Comparison of ENCODE assay signal across 1 cellular context in genomic region chr17:77300016-77300686, GRCh38.
TF ChIP-seq lines count a peak whose summit lies in the region.

No MANE protein-coding gene starts in this region.

TF ChIP-seq in HepG2, 621 proteins besides CTCF, POLR2A, EP300 and RAD21 (continued from another document and continues in another):
- TF ChIP-seq FOXP1 (IDR thresholded peaks at IDR 0.05) (no peak), FOXP1 (CRISPR knock-in tag; IDR thresholded peaks at IDR 0.05) (peak; percentile 75; the same call in 1 of the 2 replicates), FOXP4 (CRISPR knock-in tag; IDR thresholded peaks at IDR 0.05) (peak; percentile 86), KMT2A (CRISPR knock-in tag; IDR thresholded peaks at IDR 0.05) (peak; percentile 63; the same call in 1 of the 2 replicates), ZSCAN30 (CRISPR knock-in tag; IDR thresholded peaks at IDR 0.05) (no peak), ZNF766 (CRISPR knock-in tag; IDR thresholded peaks at IDR 0.05; ENCODE audit: borderline replicate concordance) (no peak), ZNF761 (CRISPR knock-in tag; conservative IDR thresholded peaks at IDR 0.05) (no peak), SIN3A (IDR thresholded peaks at IDR 0.05; ENCODE audit: borderline replicate concordance, low read depth, low read length) (no peak), ZFP37 (CRISPR knock-in tag; IDR thresholded peaks at IDR 0.05; ENCODE audit: borderline replicate concordance) (no peak), NFIB (CRISPR knock-in tag; IDR thresholded peaks at IDR 0.05; ENCODE audit: borderline replicate concordance) (no peak), ZNF383 (CRISPR knock-in tag; IDR thresholded peaks at IDR 0.05; ENCODE audit: borderline replicate concordance) (no peak), E2F2 (CRISPR knock-in tag; IDR thresholded peaks at IDR 0.05; ENCODE audit: borderline replicate concordance) (no peak), SAP130 (CRISPR knock-in tag; IDR thresholded peaks at IDR 0.05; ENCODE audit: low read depth) (no peak; the same call in none of the 2 replicates), ARHGAP35 (CRISPR knock-in tag; IDR thresholded peaks at IDR 0.05; ENCODE audit: borderline replicate concordance) (peak; percentile 15; the same call in 1 of the 2 replicates), CC2D1A (CRISPR knock-in tag; IDR thresholded peaks at IDR 0.05) (no peak), SETDB1 (CRISPR knock-in tag; IDR thresholded peaks at IDR 0.05; ENCODE audit: borderline replicate concordance) (no peak), RXRA (CRISPR knock-in tag; IDR thresholded peaks at IDR 0.05) (peak; percentile 86; the same call in 1 of the 2 replicates), EED (CRISPR knock-in tag; IDR thresholded peaks at IDR 0.05) (no peak), RBFOX2 (IDR thresholded peaks at IDR 0.05; ENCODE audit: low read depth, low read length) (no peak), TEAD3 (CRISPR knock-in tag; optimal IDR thresholded peaks at IDR 0.05; ENCODE audit: borderline replicate concordance) (peak; percentile 51), THAP11 (CRISPR knock-in tag; IDR thresholded peaks at IDR 0.05) (0 out of 2 replicates have a peak, but pooled peaks have one; percentile 27), ETV5 (CRISPR knock-in tag; IDR thresholded peaks at IDR 0.05; ENCODE audit: borderline replicate concordance) (peak; percentile 76), ZNF557 (CRISPR knock-in tag; IDR thresholded peaks at IDR 0.05) (no peak), PAXIP1 (CRISPR knock-in tag; conservative IDR thresholded peaks at IDR 0.05) (peak; percentile 81), ZNF704 (CRISPR knock-in tag; IDR thresholded peaks at IDR 0.05; ENCODE audit: borderline replicate concordance) (no peak), AHDC1 (CRISPR knock-in tag; IDR thresholded peaks at IDR 0.05; ENCODE audit: borderline replicate concordance) (no peak), MYPOP (CRISPR knock-in tag; IDR thresholded peaks at IDR 0.05) (0 out of 2 replicates have a peak, but pooled peaks have one; percentile 32), ZNF432 (CRISPR knock-in tag; IDR thresholded peaks at IDR 0.05; ENCODE audit: borderline replicate concordance) (no peak), JARID2 (CRISPR knock-in tag; IDR thresholded peaks at IDR 0.05; ENCODE audit: insufficient replicate concordance) (no peak), KLF16 (CRISPR knock-in tag; IDR thresholded peaks at IDR 0.05) (no peak), ZNF737 (CRISPR knock-in tag; IDR thresholded peaks at IDR 0.05; ENCODE audit: borderline replicate concordance) (no peak), ZNF546 (CRISPR knock-in tag; conservative IDR thresholded peaks at IDR 0.05) (no peak), EEA1 (CRISPR knock-in tag; IDR thresholded peaks at IDR 0.05; ENCODE audit: borderline replicate concordance) (no peak), ZBTB20 (CRISPR knock-in tag; IDR thresholded peaks at IDR 0.05; ENCODE audit: borderline replicate concordance, low read depth) (no peak), ZFX (CRISPR knock-in tag; IDR thresholded peaks at IDR 0.05; ENCODE audit: low read depth) (peak; percentile 40), DNMT1 (CRISPR knock-in tag; IDR thresholded peaks at IDR 0.05) (no peak), CHD4 (IDR thresholded peaks at IDR 0.05; ENCODE audit: borderline replicate concordance, low read length) (no peak), MTA3 (CRISPR knock-in tag; IDR thresholded peaks at IDR 0.05) (no peak), SIX1 (CRISPR knock-in tag; IDR thresholded peaks at IDR 0.05; ENCODE audit: borderline replicate concordance) (no peak), ZKSCAN1 (IDR thresholded peaks at IDR 0.05; ENCODE audit: low read length) (no peak), ZNF430 (CRISPR knock-in tag; IDR thresholded peaks at IDR 0.05) (no peak), ZNF841 (CRISPR knock-in tag; IDR thresholded peaks at IDR 0.05; ENCODE audit: borderline replicate concordance) (no peak), TBX3 (IDR thresholded peaks at IDR 0.05; ENCODE audit: borderline replicate concordance) (no peak), SIX4 (CRISPR knock-in tag; IDR thresholded peaks at IDR 0.05) (peak; percentile 68; the same call in 1 of the 2 replicates), ZFYVE20 (CRISPR knock-in tag; IDR thresholded peaks at IDR 0.05; ENCODE audit: borderline replicate concordance, low read depth) (no peak), THAP8 (CRISPR knock-in tag; IDR thresholded peaks at IDR 0.05; ENCODE audit: borderline replicate concordance) (no peak), ZEB1 (IDR thresholded peaks at IDR 0.05; ENCODE audit: insufficient replicate concordance, low read depth) (no peak), CSRNP2 (CRISPR knock-in tag; conservative IDR thresholded peaks at IDR 0.05; ENCODE audit: low read depth) (no peak), PHF5A (CRISPR knock-in tag; IDR thresholded peaks at IDR 0.05; ENCODE audit: low read depth, unreplicated experiment) (no peak)
